Comparison of ENCODE assay signal across 8 cellular contexts in the genomic region with DNA sequence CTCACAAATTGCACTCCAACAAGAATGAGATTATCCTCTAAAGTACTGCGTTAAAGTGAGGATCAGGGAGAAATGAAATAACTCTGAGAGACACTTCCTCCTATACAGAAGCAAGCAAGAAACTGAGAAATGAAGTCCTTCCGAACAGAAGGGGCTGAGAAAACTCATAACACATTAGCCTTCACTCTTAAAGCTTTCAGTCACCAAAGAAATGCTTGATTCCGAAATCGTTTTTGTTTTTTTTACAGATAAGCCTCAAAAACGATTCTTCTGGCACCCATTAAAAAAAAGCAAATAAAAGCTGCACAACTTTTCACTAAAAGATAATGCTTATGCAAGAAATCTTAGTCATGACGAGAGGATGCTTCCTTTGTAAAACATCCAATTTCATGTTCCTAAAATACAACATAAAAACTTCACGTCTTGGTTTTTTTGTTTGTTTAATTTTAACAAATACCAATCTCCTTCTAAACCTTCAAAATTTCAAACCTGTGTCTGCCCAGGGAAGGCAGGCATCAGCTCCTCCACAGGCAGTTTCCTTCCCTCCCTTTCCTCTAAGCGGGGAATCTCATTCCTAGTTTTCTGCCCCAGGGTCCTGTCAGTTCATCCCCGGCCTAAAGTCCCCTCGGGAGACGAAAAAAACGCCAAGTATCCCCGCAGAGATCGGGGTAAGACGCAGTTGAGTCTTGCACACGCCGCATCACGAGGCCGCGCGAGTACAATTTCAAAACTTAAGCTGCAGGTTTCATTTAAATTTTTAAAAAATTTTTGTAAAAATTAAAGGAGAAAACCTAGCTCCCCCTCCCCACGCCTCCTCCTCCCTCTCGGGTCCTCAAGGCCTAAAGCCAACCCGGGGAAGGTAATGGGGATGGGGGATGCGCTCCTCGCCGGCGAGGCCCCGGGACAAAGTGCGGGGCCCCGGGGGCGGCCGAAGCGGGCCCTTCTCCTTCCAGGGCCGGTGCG. TPM values are rescaled to one million over a fixed set of nuclear protein-coding genes. Genes with fewer than 3 reads are reported as not detected.
DNase-seq lines count a peak whose midpoint lies in the region; ATAC-seq and TF ChIP-seq lines count a peak whose summit lies in the region.

No MANE protein-coding gene starts in this region.

- H2BK15ac ChIP-seq in mesendoderm (replicated peaks; ENCODE audit: low read depth), result no peak overlapping the region

- H4K20me1 ChIP-seq in OCI-LY7 (ENCODE audit: insufficient read depth, low read length), result peaks cover 34% of the 10 kb centered on the region

- CTCF ChIA-PET in OCI-LY7 (lab: Charles Lee; ENCODE audit: unreplicated experiment), result no interaction called here

- no peaks in the 10 kb centered on the region for H3K9me2 ChIP-seq in OCI-LY7 (ENCODE audit: insufficient read depth, low read length)

- H4K5ac ChIP-seq in mesendoderm (ENCODE audit: low read length), result no peak overlapping the region

- H3K56ac ChIP-seq in mesendoderm (ENCODE audit: low read length), result peak overlapping the region; percentile 98

- H3K4me2 ChIP-seq in OCI-LY7 (ENCODE audit: low read length) (peak overlapping the region; percentile 95), mesendoderm (ENCODE audit: low read length) (peak overlapping the region; percentile 74)

- in situ Hi-C loops in ACHN (cut with HindIII; ENCODE audit: low pct_ligation_motif_present, low pct_unique_long_range_greater_than_20kb, low sequenced_read_pairs), result no loop called here

- peak overlapping the region; percentile 99 for H2BK120ac ChIP-seq in mesendoderm (ENCODE audit: low read depth, low read length)

- H3K4ac ChIP-seq in mesendoderm (ENCODE audit: low read depth, low read length), result peak overlapping the region; percentile 100

- POLR2A ChIA-PET in OCI-LY7 (lab: Charles Lee), result interaction anchor here (0.6 to 2.6 kb wide), 5 partner anchors 11 to 250 kb away, joined by 3 to 13 read pairs (median 7); no protein-coding TSS in a partner anchor

- H3K4me3 ChIP-seq in GM12864 (ENCODE audit: low read depth, low read length), result peak overlapping the region; percentile 55
- H3K4me3 ChIP-seq in OCI-LY7 (ENCODE audit: low read depth, low read length, poor library complexity, severe bottlenecking), result peak overlapping the region; percentile 87
- H3K4me3 ChIP-seq in choroid plexus epithelial cell (ENCODE audit: low read depth, low read length), result peak overlapping the region; percentile 80
- peak overlapping the region; percentile 99 for H3K4me3 ChIP-seq in mesendoderm (ENCODE audit: low read length)
- H3K4me3 ChIP-seq in urinary bladder (ENCODE audit: low read depth, low read length), result peak overlapping the region; percentile 92

- no peak overlapping the region for H4K8ac ChIP-seq in mesendoderm (ENCODE audit: low read depth, low read length)

- no peak overlapping the region for H2AFZ ChIP-seq in OCI-LY7 (ENCODE audit: low read length)

- peak overlapping the region; percentile 32 for H2AK5ac ChIP-seq in mesendoderm (ENCODE audit: low read length)

- H3K36me3 ChIP-seq in OCI-LY7 (ENCODE audit: insufficient read depth, low read length), result peaks cover 55% of the 10 kb centered on the region
- peaks cover 3% of the 10 kb centered on the region for H3K36me3 ChIP-seq in mesendoderm (ENCODE audit: control insufficient read depth, insufficient read depth, low read length)
- H3K36me3 ChIP-seq in urinary bladder (ENCODE audit: insufficient read depth), result peaks cover 3% of the 10 kb centered on the region

- WGBS in mesendoderm (ENCODE audit: extremely low coverage, insufficient coverage, low lambda C conversion rate), result no CpG with 5 or more reads among the region's 36 CpGs
- WGBS in urinary bladder, result under 1% methylated on average over 36 of the region's 36 CpGs

- H2BK5ac ChIP-seq in mesendoderm (ENCODE audit: low read length), result no peak overlapping the region

- BruUV-seq in OCI-LY7 (replicated peaks; lab: Mats Ljungman, UMichigan), result no TSS peak

- no peaks in the 10 kb centered on the region for H3K9me3 ChIP-seq in OCI-LY7 (ENCODE audit: low read length)

- H3K79me1 ChIP-seq in mesendoderm (ENCODE audit: low read length), result peaks cover 2% of the 10 kb centered on the region

- no peaks in the 10 kb centered on the region for H3K27me3 ChIP-seq in mesendoderm (ENCODE audit: insufficient read depth, low read length, poor library complexity)

- H3K79me2 ChIP-seq in OCI-LY7 (ENCODE audit: insufficient read depth, low read depth, low read length), result peaks cover 70% of the 10 kb centered on the region
- peaks cover 52% of the 10 kb centered on the region for H3K79me2 ChIP-seq in mesendoderm (ENCODE audit: control insufficient read depth, insufficient read depth, low read length)

- H3K23ac ChIP-seq in mesendoderm (ENCODE audit: low read length), result peak overlapping the region; percentile 98

- TF ChIP-seq CTCF in GM12864 (IDR thresholded peaks at IDR 0.05; ENCODE audit: low read depth, low read length, missing control alignments), result no peak
- no peak for TF ChIP-seq CTCF in OCI-LY7 (conservative IDR thresholded peaks at IDR 0.05; ENCODE audit: low read length)
- TF ChIP-seq CTCF in choroid plexus epithelial cell (conservative IDR thresholded peaks at IDR 0.05; ENCODE audit: low read depth, low read length), result no peak

- H3K4me1 ChIP-seq in OCI-LY7 (ENCODE audit: insufficient read depth, low read length, poor library complexity, severe bottlenecking) (peaks cover 56% of the 10 kb centered on the region), mesendoderm (ENCODE audit: control insufficient read depth, low read depth, low read length) (peaks cover 2% of the 10 kb centered on the region), urinary bladder (ENCODE audit: insufficient read depth) (peaks cover 4% of the 10 kb centered on the region)

- no peak for ATAC-seq in HG03108 (IDR thresholded peaks at IDR 0.05; ENCODE audit: unreplicated experiment)

- peak overlapping the region; percentile 100 for H3K18ac ChIP-seq in mesendoderm (ENCODE audit: low read length)

- peak overlapping the region; percentile 99 for H3K9ac ChIP-seq in mesendoderm (ENCODE audit: low read length)

- DNase-seq in ACHN, result peak; percentile 26
- DNase-seq in GM12864 (ENCODE audit: low read depth), result no peak
- peak; percentile 45 for DNase-seq in OCI-LY7 (ENCODE audit: low spot score)
- DNase-seq in choroid plexus epithelial cell (ENCODE audit: low read depth), result peak; percentile 41
- DNase-seq in mesendoderm, result peak; percentile 69
- no peak for DNase-seq in NCI-H2081 treated with DMSO at 0.1 percent for 48 hours (lab: John Stamatoyannopoulos, UW)

- intact Hi-C loops in OCI-LY7 (cut with micrococcal nuclease; ENCODE audit: unreplicated experiment), result loop anchor here (10.0 kb wide), 1 partner anchor 214 kb away; the partner anchor contains the start of gene ABHD11

- H3K27ac ChIP-seq in OCI-LY7 (ENCODE audit: low read depth, low read length, poor library complexity, severe bottlenecking) (peak overlapping the region; percentile 76), mesendoderm (ENCODE audit: low read depth, low read length) (peak overlapping the region; percentile 99), urinary bladder (ENCODE audit: low read depth) (peak overlapping the region; percentile 93)

RNA-seq across cellular contexts. Expression of gene BAZ1B, which starts 1.1 kb away (rescaled TPM):
- 77.8 and 86.8 TPM in 2 replicates for total RNA-seq in OCI-LY7 (2014; rRNA removed; shearing (Covaris generic))
- 109 and 117 TPM in 2 replicates for total RNA-seq in OCI-LY7 (2022)
- 45.3 TPM for polyA plus RNA-seq in mesendoderm (2013, experiment 1 of 2)
- polyA plus RNA-seq in mesendoderm (2013, experiment 2 of 2), result 45.3 TPM
- 60.0 TPM for total RNA-seq in urinary bladder
- polyA plus RNA-seq in urinary bladder, result 37.1 TPM

RNA-seq across cellular contexts. Expression of gene BCL7B, which starts 36.5 kb away (rescaled TPM):
- 27.7 and 31.7 TPM in 2 replicates for total RNA-seq in OCI-LY7 (2014; rRNA removed; shearing (Covaris generic))
- total RNA-seq in OCI-LY7 (2022) (47.1 and 51.7 TPM in 2 replicates), urinary bladder (6.9 TPM)
- 45.0 TPM for polyA plus RNA-seq in mesendoderm (2013, experiment 1 of 2)
- polyA plus RNA-seq in mesendoderm (2013, experiment 2 of 2), result 45.5 TPM
- 79.2 TPM for polyA plus RNA-seq in urinary bladder

RNA-seq across cellular contexts. Expression of gene TBL2, which starts 57.4 kb away (rescaled TPM):
- total RNA-seq in OCI-LY7 (2014; rRNA removed; shearing (Covaris generic)), result 36.9 and 39.8 TPM in 2 replicates
- total RNA-seq in OCI-LY7 (2022), result 42.8 and 47.9 TPM in 2 replicates
- polyA plus RNA-seq in mesendoderm (2013, experiment 1 of 2), result 19.9 TPM
- 18.5 TPM for polyA plus RNA-seq in mesendoderm (2013, experiment 2 of 2)
- total RNA-seq in urinary bladder, result 57.1 TPM
- polyA plus RNA-seq in urinary bladder, result 26.4 TPM

Comparison
In these comparisons a context has a peak if more than half of its experiments do, and no peak if none do; other contexts are left out.
1. DNase-seq: peak in ACHN (single experiment), OCI-LY7 (single experiment), choroid plexus epithelial cell (single experiment) and mesendoderm (single experiment); none in GM12864 (single experiment) and NCI-H2081 treated with DMSO at 0.1 percent for 48 hours (single experiment).
2. Peak in every context shown above with its lines, with median percentiles within 50 percentile points of each other: H3K4me3 ChIP-seq and H3K27ac ChIP-seq.